16 cellular contexts compared by ENCODE assay signal in genomic region chr3:41853495-41853894, GRCh38.
DNase-seq lines count a peak whose midpoint lies in the region; ATAC-seq and TF ChIP-seq lines count a peak whose summit lies in the region.
"Had no signal": no experiment of that assay in that cellular context is flagged by ENCODE, and none has a peak within 500 bp of the region (broad histone marks: within the 10 kb centered on the region; RNA-seq: fewer than 3 reads in every experiment).

No MANE protein-coding gene starts in this region.

- POLR2A ChIA-PET in Caco-2 (lab: Charles Lee), result no interaction called here

- ATAC-seq in activated T-cell treated with anti-CD3 and anti-CD28 coated beads, Interleukin-2, amount 50 U/mL, for 72 hours (replicated peaks in 1 of 2), result no peak
- ATAC-seq in HG02588 (IDR thresholded peaks at IDR 0.05; ENCODE audit: unreplicated experiment), result no peak
- ATAC-seq: GM23338, HepG2 had no signal

- H3K4me1 ChIP-seq in mesendoderm (ENCODE audit: control insufficient read depth, low read depth, low read length) (no peaks in the 10 kb centered on the region), Caco-2 (no peaks in the 10 kb centered on the region)
- H3K4me1 ChIP-seq: BLaER1 had no signal

- CTCF ChIA-PET in Caco-2 (lab: Charles Lee), result no interaction called here

- H2BK120ac ChIP-seq in mesendoderm (ENCODE audit: low read depth, low read length), result no peak overlapping the region

- peaks cover 1 to 5% of the 10 kb centered on the region in 2 donors for H3K36me3 Mint-ChIP-seq in activated T-cell treated with anti-CD3 and anti-CD28 coated beads, Interleukin-2, amount 50 U/mL, for 72 hours (ENCODE audit: insufficient read depth in 2 of 2)
- H3K36me3 Mint-ChIP-seq in Caco-2 (ENCODE audit: insufficient read depth, unreplicated experiment), result no peaks in the 10 kb centered on the region
- H3K36me3 Mint-ChIP-seq in endothelial cell (ENCODE audit: low read depth, unreplicated experiment), result peaks cover under 1% of the 10 kb centered on the region

- no peak overlapping the region for H2AK5ac ChIP-seq in mesendoderm (ENCODE audit: low read length)

- H3K27ac Mint-ChIP-seq in activated T-cell treated with anti-CD3 and anti-CD28 coated beads, Interleukin-2, amount 50 U/mL, for 72 hours, result peak overlapping the region; percentile 54
- H3K27ac Mint-ChIP-seq in Caco-2 (ENCODE audit: unreplicated experiment) (no peak overlapping the region), endothelial cell (ENCODE audit: unreplicated experiment) (no peak overlapping the region)

- H3K4me1 Mint-ChIP-seq in activated T-cell treated with anti-CD3 and anti-CD28 coated beads, Interleukin-2, amount 50 U/mL, for 72 hours (ENCODE audit: low read depth), result peaks cover 10% of the 10 kb centered on the region
- H3K4me1 Mint-ChIP-seq in Caco-2 (ENCODE audit: low read depth, unreplicated experiment), result no peaks in the 10 kb centered on the region
- H3K4me1 Mint-ChIP-seq in endothelial cell (ENCODE audit: unreplicated experiment), result no peaks in the 10 kb centered on the region

- in situ Hi-C loops in G401 (cut with HindIII; ENCODE audit: low sequenced_read_pairs), result no loop called here

- no peaks in the 10 kb centered on the region for H3K9me3 Mint-ChIP-seq in activated T-cell treated with anti-CD3 and anti-CD28 coated beads, Interleukin-2, amount 50 U/mL, for 72 hours
- H3K9me3 Mint-ChIP-seq in Caco-2 (ENCODE audit: unreplicated experiment) (no peaks in the 10 kb centered on the region), endothelial cell (ENCODE audit: unreplicated experiment) (no peaks in the 10 kb centered on the region)
- H3K9me3 Mint-ChIP-seq: GM23338 had no signal

- H3K79me1 ChIP-seq in mesendoderm (ENCODE audit: low read length), result no peaks in the 10 kb centered on the region

- H3K4me3 ChIP-seq in choroid plexus epithelial cell (ENCODE audit: low read depth, low read length), result no peak overlapping the region
- no peak overlapping the region for H3K4me3 ChIP-seq in mesendoderm (ENCODE audit: low read length)
- H3K4me3 ChIP-seq in Caco-2 (ENCODE audit: low read depth, low read length), result no peak overlapping the region
- H3K4me3 ChIP-seq: BLaER1, GM23338 had no signal

- no peak overlapping the region for H4K5ac ChIP-seq in mesendoderm (ENCODE audit: low read length)

- no peaks in the 10 kb centered on the region for H3K27me3 ChIP-seq in mesendoderm (ENCODE audit: insufficient read depth, low read length, poor library complexity)
- no peaks in the 10 kb centered on the region for H3K27me3 ChIP-seq in Caco-2 (replicated peaks; ENCODE audit: control insufficient read depth, insufficient read depth, low read length)
- H3K27me3 ChIP-seq: BLaER1 had no signal

- no peak for DNase-seq in activated T-cell treated with anti-CD3 and anti-CD28 coated beads, Interleukin-2, amount 50 U/mL, for 72 hours
- DNase-seq in activated T-cell treated with anti-CD3 and anti-CD28 coated beads, Interleukin-2, amount 50 U/mL, for 1 hour, result no peak
- DNase-seq in choroid plexus epithelial cell (ENCODE audit: low read depth), result peak; percentile 13
- peak; percentile 6 for DNase-seq in mesendoderm
- no peak for DNase-seq in Caco-2
- DNase-seq in G401 (ENCODE audit: low spot score), result no peak
- no peak for DNase-seq in endothelial cell (ENCODE audit: low spot score)
- DNase-seq: 8988T, AML-193, Calu3, DMS 273 treated with DMSO at 0.1 percent for 48 hours, H9 had no signal

- no peak overlapping the region for H2BK15ac ChIP-seq in mesendoderm (replicated peaks; ENCODE audit: low read depth)

- intact Hi-C loops in Caco-2 (cut with micrococcal nuclease; ENCODE audit: unreplicated experiment), result no loop called here

- no peaks in the 10 kb centered on the region for H3K79me2 ChIP-seq in mesendoderm (ENCODE audit: control insufficient read depth, insufficient read depth, low read length)

- no peaks in the 10 kb centered on the region for H3K27me3 Mint-ChIP-seq in activated T-cell treated with anti-CD3 and anti-CD28 coated beads, Interleukin-2, amount 50 U/mL, for 72 hours (ENCODE audit: low read depth)
- H3K27me3 Mint-ChIP-seq in Caco-2 (ENCODE audit: insufficient read depth, unreplicated experiment), result no peaks in the 10 kb centered on the region
- no peaks in the 10 kb centered on the region for H3K27me3 Mint-ChIP-seq in endothelial cell (ENCODE audit: unreplicated experiment)

- H3K36me3 ChIP-seq in mesendoderm (ENCODE audit: control insufficient read depth, insufficient read depth, low read length) (no peaks in the 10 kb centered on the region), Caco-2 (ENCODE audit: control insufficient read depth, insufficient read depth, low read length) (no peaks in the 10 kb centered on the region)
- H3K36me3 ChIP-seq: BLaER1 had no signal

- no peak overlapping the region for H3K27ac ChIP-seq in mesendoderm (ENCODE audit: low read depth, low read length)
- H3K27ac ChIP-seq: BLaER1 had no signal

- no peak overlapping the region for H2BK5ac ChIP-seq in mesendoderm (ENCODE audit: low read length)

- no peak overlapping the region for H3K56ac ChIP-seq in mesendoderm (ENCODE audit: low read length)

- no peak overlapping the region for H3K4ac ChIP-seq in mesendoderm (ENCODE audit: low read depth, low read length)

- H4K8ac ChIP-seq in mesendoderm (ENCODE audit: low read depth, low read length), result no peak overlapping the region

- WGBS in mesendoderm (ENCODE audit: extremely low coverage, insufficient coverage, low lambda C conversion rate), result no CpG with 5 or more reads among the region's 4 CpGs

- TF ChIP-seq CTCF in choroid plexus epithelial cell (conservative IDR thresholded peaks at IDR 0.05; ENCODE audit: low read depth, low read length) (no peak), Caco-2 (IDR thresholded peaks at IDR 0.05; ENCODE audit: insufficient read depth in 1 of 2, low read depth in 1 of 2, low read length in 1 of 2, severe bottlenecking in 1 of 2, unreplicated experiment in 1 of 2) (no peak), endothelial cell (IDR thresholded peaks at IDR 0.05; ENCODE audit: unreplicated experiment) (no peak)

- no peak overlapping the region for H3K9ac ChIP-seq in mesendoderm (ENCODE audit: low read length)
- H3K9ac ChIP-seq: BLaER1 had no signal

- H3K9me3 ChIP-seq in Caco-2, result no peaks in the 10 kb centered on the region

- H3K4me2 ChIP-seq in mesendoderm (ENCODE audit: low read length), result no peak overlapping the region
- H3K4me2 ChIP-seq: BLaER1, GM23338 had no signal

- no TSS peak for BruUV-seq in Caco-2 (replicated peaks; lab: Mats Ljungman, UMichigan)

- H3K4me3 Mint-ChIP-seq in activated T-cell treated with anti-CD3 and anti-CD28 coated beads, Interleukin-2, amount 50 U/mL, for 72 hours, result no peak overlapping the region
- H3K4me3 Mint-ChIP-seq in Caco-2 (ENCODE audit: unreplicated experiment) (no peak overlapping the region), endothelial cell (ENCODE audit: unreplicated experiment) (no peak overlapping the region)
- H3K4me3 Mint-ChIP-seq: GM23338, H9 had no signal

- H3K18ac ChIP-seq in mesendoderm (ENCODE audit: low read length), result no peak overlapping the region

- no peak overlapping the region for H3K23ac ChIP-seq in mesendoderm (ENCODE audit: low read length)

Comparison
In these comparisons a context has a peak if more than half of its experiments do, and no peak if none do; other contexts are left out.
1. DNase-seq: peak in choroid plexus epithelial cell (single experiment) and mesendoderm (single experiment); none in activated T-cell treated with anti-CD3 and anti-CD28 coated beads, Interleukin-2, amount 50 U/mL, for 72 hours (0 of 2), activated T-cell treated with anti-CD3 and anti-CD28 coated beads, Interleukin-2, amount 50 U/mL, for 1 hour (single experiment), Caco-2 (0 of 2), G401 (single experiment) and endothelial cell (single experiment).